1 cellular context compared by ENCODE assay signal in genomic region chr2:28567076-28567471, GRCh38.
TF ChIP-seq lines count a peak whose summit lies in the region.

No MANE protein-coding gene starts in this region.

TF ChIP-seq in K562, 482 proteins besides CTCF, POLR2A, EP300 and RAD21 (continued from another document):
- TF ChIP-seq ZNF512 (tag; IDR thresholded peaks at IDR 0.05) (peak; percentile 88), C11orf30 (IDR thresholded peaks at IDR 0.05; ENCODE audit: low read depth) (peak; percentile 43; the same call in 1 of the 2 replicates), RFX1 (IDR thresholded peaks at IDR 0.05) (peak; percentile 43), ADNP (tag; IDR thresholded peaks at IDR 0.05) (no peak), CREBBP (IDR thresholded peaks at IDR 0.05; ENCODE audit: low read depth, low read length) (no peak), ZNF668 (CRISPR knock-in tag; IDR thresholded peaks at IDR 0.05) (no peak), ZFP36 (IDR thresholded peaks at IDR 0.05; ENCODE audit: low read depth, low read length, partially characterized antibody) (no peak)
